Comparison of ENCODE assay signal across 11 cellular contexts in genomic region chr13:98565726-98566577, GRCh38. TPM values are rescaled to one million over a fixed set of nuclear protein-coding genes. Genes with fewer than 3 reads are reported as not detected.
DNase-seq lines count a peak whose midpoint lies in the region; ATAC-seq and TF ChIP-seq lines count a peak whose summit lies in the region.
"Had no signal": no experiment of that assay in that cellular context is flagged by ENCODE, and none has a peak within 500 bp of the region (broad histone marks: within the 10 kb centered on the region; RNA-seq: fewer than 3 reads in every experiment).

No MANE protein-coding gene starts in this region.

- peak; percentile 74 for ATAC-seq in body of pancreas
- ATAC-seq in left colon, result peak; percentile 74
- no peak for ATAC-seq in GM19035 (IDR thresholded peaks at IDR 0.05; ENCODE audit: unreplicated experiment)

- H3K9me3 ChIP-seq in body of pancreas, result no peaks in the 10 kb centered on the region
- no peaks in the 10 kb centered on the region for H3K9me3 ChIP-seq in suprapubic skin

- H3K9me3 Mint-ChIP-seq in T-helper 2 cell treated with Interferon-gamma antibody and Interleukin-4, amounts not matched to agents 5 μg/mL and 100 μg/mL, for 36 hours, result no peaks in the 10 kb centered on the region

- no peak for DNase-seq in T-helper 2 cell treated with Interferon-gamma antibody and Interleukin-4, amounts not matched to agents 5 μg/mL and 100 μg/mL, for 36 hours (ENCODE audit: low spot score)
- DNase-seq in T-helper 2 cell (no peak), body of pancreas (peak in 3 of 4 donors; percentile 34 to 54 (median 49)), left colon (peak; percentile 76 to 84), suprapubic skin (ENCODE audit: low spot score in 2 of 2) (no peak), NCI-H446 treated with DMSO at 0.1 percent for 48 hours (lab: John Stamatoyannopoulos, UW) (no peak), COLO829 (ENCODE audit: low spot score) (no peak)
- DNase-seq: effector CD4-positive, alpha-beta T cell; HCEC 1CT; OCI-M1 had no signal

- TF ChIP-seq POLR2A in body of pancreas (IDR thresholded peaks at IDR 0.05) (peak in 2 of 3 donors; percentile 34 to 52), suprapubic skin (IDR thresholded peaks at IDR 0.05) (no peak)

- WGBS in body of pancreas, 2 donors, result 27 to 28% methylated on average over 12 to 18 of the region's 18 CpGs
- 36% methylated on average over 17 of the region's 18 CpGs for WGBS in suprapubic skin

- peak overlapping the region; percentile 71 for H3K4me3 Mint-ChIP-seq in T-helper 2 cell treated with Interferon-gamma antibody and Interleukin-4, amounts not matched to agents 5 μg/mL and 100 μg/mL, for 36 hours

- H3K4me1 ChIP-seq in body of pancreas (peaks cover 58% of the 10 kb centered on the region), suprapubic skin (peaks cover 87% of the 10 kb centered on the region)

- H3K27ac Mint-ChIP-seq in T-helper 2 cell treated with Interferon-gamma antibody and Interleukin-4, amounts not matched to agents 5 μg/mL and 100 μg/mL, for 36 hours, result peak overlapping the region; percentile 81

- peaks cover 43% of the 10 kb centered on the region for H3K36me3 Mint-ChIP-seq in T-helper 2 cell treated with Interferon-gamma antibody and Interleukin-4, amounts not matched to agents 5 μg/mL and 100 μg/mL, for 36 hours (ENCODE audit: low read depth)

- TF ChIP-seq CTCF in body of pancreas (IDR thresholded peaks at IDR 0.05), result peak in 1 of 7 experiments; percentile 24
- TF ChIP-seq CTCF in suprapubic skin (IDR thresholded peaks at IDR 0.05), result no peak

- H3K27me3 ChIP-seq in body of pancreas, result no peaks in the 10 kb centered on the region
- no peaks in the 10 kb centered on the region for H3K27me3 ChIP-seq in suprapubic skin

- H3K27me3 Mint-ChIP-seq in T-helper 2 cell treated with Interferon-gamma antibody and Interleukin-4, amounts not matched to agents 5 μg/mL and 100 μg/mL, for 36 hours (ENCODE audit: low read depth), result no peaks in the 10 kb centered on the region

- intact Hi-C loops in body of pancreas (cut with DNase I) (loop anchor here (10.0 kb wide), 1 partner anchor 71 kb away; no protein-coding TSS in a partner anchor), left colon (cut with DNase I, micrococcal nuclease) (no loop called here)

- H3K4me1 Mint-ChIP-seq in T-helper 2 cell treated with Interferon-gamma antibody and Interleukin-4, amounts not matched to agents 5 μg/mL and 100 μg/mL, for 36 hours (ENCODE audit: low read depth), result peaks cover 77% of the 10 kb centered on the region

- H3K36me3 ChIP-seq in body of pancreas (replicated peaks in 1 of 2; ENCODE audit: insufficient read depth in 1 of 2, low read depth in 2 of 2) (no peaks in the 10 kb centered on the region), suprapubic skin (no peaks in the 10 kb centered on the region)

- H3K4me3 ChIP-seq in body of pancreas, result no peak overlapping the region
- H3K4me3 ChIP-seq in suprapubic skin, result peak overlapping the region; percentile 22

- H3K27ac ChIP-seq in body of pancreas (peak overlapping the region; percentile 51 to 86 (median 77)), suprapubic skin (peak overlapping the region; percentile 78)

- no peak for TF ChIP-seq EP300 in suprapubic skin (IDR thresholded peaks at IDR 0.05)

RNA-seq across cellular contexts. Expression of gene STK24, which starts 11.0 kb away (rescaled TPM):
- total RNA-seq in body of pancreas (10 to 100 TPM; 35.0 to 56.7 TPM), left colon (100 to 1,000 TPM; 204 to 205 TPM), suprapubic skin (100 to 1,000 TPM; 132 to 200 (median 176) TPM)

Comparison
In these comparisons a context has a peak if more than half of its experiments do, and no peak if none do; other contexts are left out.
1. DNase-seq: peak in body of pancreas (3 of 4) and left colon (2 of 2); none in T-helper 2 cell treated with Interferon-gamma antibody and Interleukin-4, amounts not matched to agents 5 μg/mL and 100 μg/mL, for 36 hours (single experiment), T-helper 2 cell (0 of 5), suprapubic skin (0 of 2), NCI-H446 treated with DMSO at 0.1 percent for 48 hours (single experiment) and COLO829 (single experiment).
2. POLR2A ChIP-seq: peak in body of pancreas (2 of 3); none in suprapubic skin (0 of 2).